In the genomic region with DNA sequence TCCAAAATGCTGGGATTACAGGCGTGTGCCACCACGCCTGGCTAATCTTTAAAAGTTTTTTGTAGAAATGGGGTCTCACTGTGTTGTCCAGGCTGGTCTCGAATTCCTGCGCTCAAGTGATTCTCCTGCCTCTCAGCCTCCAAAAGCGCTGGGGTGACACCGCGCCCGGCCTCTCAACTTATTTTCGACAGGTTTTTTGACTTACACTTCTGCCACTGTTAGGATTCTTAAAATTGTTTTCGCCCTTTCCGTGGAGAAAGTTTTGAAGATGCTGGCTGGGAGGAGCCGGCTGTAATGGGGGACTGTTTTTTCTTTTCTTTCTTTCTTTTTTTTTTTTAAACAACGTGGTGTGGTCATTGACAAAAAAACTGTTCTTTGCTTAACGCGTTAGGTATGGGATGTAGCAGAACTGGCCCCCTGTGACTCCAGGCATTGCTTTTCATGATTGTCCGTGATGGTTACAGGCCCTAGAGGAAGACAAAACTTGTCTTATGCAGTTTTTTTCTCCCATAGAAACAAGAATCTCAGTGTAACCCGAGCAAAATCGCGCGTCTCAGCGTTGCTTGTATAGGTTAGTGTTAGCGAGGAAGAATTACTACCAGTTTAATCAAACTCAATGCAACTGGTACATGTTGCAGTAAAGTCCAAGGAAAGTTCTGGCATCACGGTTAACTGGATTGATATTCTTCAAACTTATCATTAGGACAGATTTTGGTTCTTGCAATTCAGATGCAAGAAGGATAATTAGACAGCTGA, we compare ENCODE assay signal across 1 cellular context.
TF ChIP-seq lines count a peak whose summit lies in the region.

No MANE protein-coding gene starts in this region.

TF ChIP-seq in liver, 16 proteins besides CTCF, POLR2A, EP300 and RAD21 (continued from another document):
- TF ChIP-seq, protein P1, sequence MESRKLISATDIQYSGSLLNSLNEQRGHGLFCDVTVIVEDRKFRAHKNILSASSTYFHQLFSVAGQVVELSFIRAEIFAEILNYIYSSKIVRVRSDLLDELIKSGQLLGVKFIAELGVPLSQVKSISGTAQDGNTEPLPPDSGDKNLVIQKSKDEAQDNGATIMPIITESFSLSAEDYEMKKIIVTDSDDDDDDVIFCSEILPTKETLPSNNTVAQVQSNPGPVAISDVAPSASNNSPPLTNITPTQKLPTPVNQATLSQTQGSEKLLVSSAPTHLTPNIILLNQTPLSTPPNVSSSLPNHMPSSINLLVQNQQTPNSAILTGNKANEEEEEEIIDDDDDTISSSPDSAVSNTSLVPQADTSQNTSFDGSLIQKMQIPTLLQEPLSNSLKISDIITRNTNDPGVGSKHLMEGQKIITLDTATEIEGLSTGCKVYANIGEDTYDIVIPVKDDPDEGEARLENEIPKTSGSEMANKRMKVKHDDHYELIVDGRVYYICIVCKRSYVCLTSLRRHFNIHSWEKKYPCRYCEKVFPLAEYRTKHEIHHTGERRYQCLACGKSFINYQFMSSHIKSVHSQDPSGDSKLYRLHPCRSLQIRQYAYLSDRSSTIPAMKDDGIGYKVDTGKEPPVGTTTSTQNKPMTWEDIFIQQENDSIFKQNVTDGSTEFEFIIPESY (IDR thresholded peaks at IDR 0.05) = no peak
